Comparison of ENCODE assay signal across 9 cellular contexts in the genomic region with DNA sequence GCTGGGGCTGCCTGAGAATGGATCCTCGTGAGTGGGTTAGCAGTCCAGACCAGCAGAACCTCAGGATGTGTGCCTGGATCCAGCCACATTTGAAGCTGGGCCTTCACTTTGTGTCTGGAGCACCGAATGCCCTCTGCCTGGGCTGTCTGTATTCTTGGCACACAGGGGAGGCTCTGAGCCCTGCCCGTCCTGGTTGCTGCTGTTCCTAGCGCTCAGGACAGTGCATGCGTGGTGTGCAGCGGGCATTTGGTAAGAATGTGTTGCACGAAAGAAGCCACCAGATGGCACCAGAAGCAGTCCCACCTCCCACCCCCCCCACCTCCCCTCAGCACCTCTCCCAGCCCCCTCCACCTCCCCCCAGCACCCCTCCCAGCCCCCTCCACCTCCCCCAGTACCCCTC. TPM values are rescaled to one million over a fixed set of nuclear protein-coding genes. Genes with fewer than 3 reads are reported as not detected.
DNase-seq lines count a peak whose midpoint lies in the region; TF ChIP-seq lines count a peak whose summit lies in the region.
"Had no signal": no experiment of that assay in that cellular context is flagged by ENCODE, and none has a peak within 500 bp of the region (broad histone marks: within the 10 kb centered on the region; RNA-seq: fewer than 3 reads in every experiment).

No MANE protein-coding gene starts in this region.

- intact Hi-C loops in ascending aorta (cut with DNase I) = loop anchor here (2.0 kb wide), 1 partner anchor 68 kb away; the partner anchor contains the start of gene PPP6R2
- intact Hi-C loops in testis (cut with DNase I; ENCODE audit: low total_unique reads) = no loop called here

- peaks cover 0 to 13% of the 10 kb centered on the region in 2 donors for H3K4me1 Mint-ChIP-seq in immature natural killer cell

- peaks cover 9 to 22% of the 10 kb centered on the region in 2 donors for H3K4me1 ChIP-seq in ascending aorta
- H3K4me1 ChIP-seq in testis = peaks cover 25% of the 10 kb centered on the region

- no peaks in the 10 kb centered on the region for H3K36me3 Mint-ChIP-seq in immature natural killer cell

- H3K27ac Mint-ChIP-seq in immature natural killer cell = no peak overlapping the region
- H3K27ac Mint-ChIP-seq: stimulated activated naive CD8-positive, alpha-beta T cell treated with anti-CD3 and anti-CD28 coated beads, Interleukin-15, amount 100 ng/mL, for 72 hours had no signal

- H3K27ac ChIP-seq in ascending aorta (no peak overlapping the region), testis (no peak overlapping the region)

- TF ChIP-seq CTCF in AG09309 (IDR thresholded peaks at IDR 0.05; ENCODE audit: control insufficient read depth, insufficient read depth, low read depth, low read length, missing control alignments) (peak; percentile 33), GM12873 (IDR thresholded peaks at IDR 0.05; ENCODE audit: insufficient read depth, low read depth, low read length, missing control alignments) (peak; percentile 47), ascending aorta (IDR thresholded peaks at IDR 0.05) (peak in 2 of 3 experiments; percentile 30 to 32), testis (IDR thresholded peaks at IDR 0.05) (peak in 1 of 3 experiments; percentile 31)

- H3K36me3 ChIP-seq in ascending aorta (peaks cover 44 to 45% of the 10 kb centered on the region in 2 donors), testis (ENCODE audit: low read depth, missing control alignments) (no peaks in the 10 kb centered on the region)

- no peaks in the 10 kb centered on the region for H3K9me3 Mint-ChIP-seq in immature natural killer cell
- H3K9me3 Mint-ChIP-seq: stimulated activated naive CD8-positive, alpha-beta T cell treated with anti-CD3 and anti-CD28 coated beads, Interleukin-15, amount 100 ng/mL, for 72 hours had no signal

- no peak overlapping the region for H3K4me3 Mint-ChIP-seq in immature natural killer cell
- H3K4me3 Mint-ChIP-seq: stimulated activated naive CD8-positive, alpha-beta T cell treated with anti-CD3 and anti-CD28 coated beads, Interleukin-15, amount 100 ng/mL, for 72 hours had no signal

- H3K27me3 ChIP-seq in ascending aorta (no peaks in the 10 kb centered on the region), testis (no peaks in the 10 kb centered on the region)

- H3K27me3 Mint-ChIP-seq in immature natural killer cell (ENCODE audit: low read depth in 3 of 3) = peaks cover 3 to 9% (median 9%) of the 10 kb centered on the region in 3 donors

- no peak overlapping the region for H3K4me3 ChIP-seq in AG09309 (ENCODE audit: control insufficient read depth, low read depth, low read length)
- H3K4me3 ChIP-seq in ascending aorta = no peak overlapping the region
- H3K4me3 ChIP-seq in testis = no peak overlapping the region

- no peak for TF ChIP-seq POLR2A in testis (IDR thresholded peaks at IDR 0.05)

- DNase-seq in AG09309 (ENCODE audit: low read depth) = no peak
- DNase-seq in NOMO-1 treated with dmso at 0.1 percent for 144 hours (lab: John Stamatoyannopoulos, UW; ENCODE audit: unreplicated experiment) = peak; percentile 25
- DNase-seq in ascending aorta (ENCODE audit: low spot score in 2 of 2) = no peak
- DNase-seq in immature natural killer cell = peak; percentile 16 to 40 (median 31)
- peak; percentile 78 for DNase-seq in testis
- DNase-seq in HPDE6-E6E7 (ENCODE audit: extremely low spot score) = no peak
- no peak for DNase-seq in foreskin melanocyte

- WGBS in testis, 2 donors = 40 to 52% methylated on average over 6 to 7 of the region's 7 CpGs

- H3K9me3 ChIP-seq in ascending aorta = no peaks in the 10 kb centered on the region
- no peaks in the 10 kb centered on the region for H3K9me3 ChIP-seq in testis

RNA-seq across cellular contexts. Expression of gene MAPK11, which starts 4.1 kb away (rescaled TPM):
- total RNA-seq in ascending aorta (117 TPM), testis (10 to 100 TPM in 1 of 2 donors, 1 to 10 TPM in 1; 8.3 to 10.7 TPM)
- polyA plus RNA-seq in immature natural killer cell (under 1 TPM in 2 of 3 donors, not detected in 1; 0.12 to 0.22 TPM), testis (ENCODE audit: insufficient read depth, low read depth, low replicate concordance) (6.4 TPM)

RNA-seq across cellular contexts. Expression of gene MAPK12, which starts 12.8 kb away (rescaled TPM):
- total RNA-seq in ascending aorta = 29.4 TPM
- under 1 TPM in 2 of 3 donors, not detected in 1; 0.13 to 0.31 TPM for polyA plus RNA-seq in immature natural killer cell
- 10 to 100 TPM; 22.3 to 25.1 TPM for total RNA-seq in testis
- polyA plus RNA-seq in testis (ENCODE audit: insufficient read depth, low read depth, low replicate concordance) = 9.1 TPM

RNA-seq across cellular contexts. Expression of gene HDAC10, which starts 23.2 kb away (rescaled TPM):
- total RNA-seq in ascending aorta (73.2 TPM), testis (10 to 100 TPM; 32.1 to 33.1 TPM)
- polyA plus RNA-seq in immature natural killer cell (10 to 100 TPM in 2 of 3 donors, 1 to 10 TPM in 1; 10.0 to 13.4 (median 11.2) TPM), testis (ENCODE audit: insufficient read depth, low read depth, low replicate concordance) (13.5 TPM)

RNA-seq across cellular contexts. Expression of gene TUBGCP6, which starts 29.5 kb away (rescaled TPM):
- total RNA-seq in ascending aorta = 58.1 TPM
- 10 to 100 TPM in 2 of 3 donors, 1 to 10 TPM in 1; 5.2 to 18.0 (median 12.4) TPM for polyA plus RNA-seq in immature natural killer cell
- total RNA-seq in testis = 100 to 1,000 TPM; 136 to 143 TPM
- polyA plus RNA-seq in testis (ENCODE audit: insufficient read depth, low read depth, low replicate concordance) = 40.2 TPM

RNA-seq across cellular contexts. Expression of gene PLXNB2, which starts 33.1 kb away (rescaled TPM):
- total RNA-seq in ascending aorta = 287 TPM
- 1 to 10 TPM in 2 of 3 donors, not detected in 1; 1.1 to 1.6 TPM for polyA plus RNA-seq in immature natural killer cell
- 100 to 1,000 TPM; 219 to 243 TPM for total RNA-seq in testis
- polyA plus RNA-seq in testis (ENCODE audit: insufficient read depth, low read depth, low replicate concordance) = 98.0 TPM

Comparison
In these comparisons a context has a peak if more than half of its experiments do, and no peak if none do; other contexts are left out.
1. DNase-seq: peak in NOMO-1 treated with dmso at 0.1 percent for 144 hours (single experiment), immature natural killer cell (3 of 3) and testis (single experiment); none in AG09309 (single experiment), ascending aorta (0 of 2), HPDE6-E6E7 (single experiment) and foreskin melanocyte (single experiment).
2. RNA of gene MAPK11, which starts 4.1 kb away (total RNA-seq): 117 TPM in ascending aorta (single experiment); 8.3 to 10.7 TPM in testis; every median in the first group is over 10 times any median in the second.